Comparison of ENCODE assay signal across 9 cellular contexts in the genomic region with DNA sequence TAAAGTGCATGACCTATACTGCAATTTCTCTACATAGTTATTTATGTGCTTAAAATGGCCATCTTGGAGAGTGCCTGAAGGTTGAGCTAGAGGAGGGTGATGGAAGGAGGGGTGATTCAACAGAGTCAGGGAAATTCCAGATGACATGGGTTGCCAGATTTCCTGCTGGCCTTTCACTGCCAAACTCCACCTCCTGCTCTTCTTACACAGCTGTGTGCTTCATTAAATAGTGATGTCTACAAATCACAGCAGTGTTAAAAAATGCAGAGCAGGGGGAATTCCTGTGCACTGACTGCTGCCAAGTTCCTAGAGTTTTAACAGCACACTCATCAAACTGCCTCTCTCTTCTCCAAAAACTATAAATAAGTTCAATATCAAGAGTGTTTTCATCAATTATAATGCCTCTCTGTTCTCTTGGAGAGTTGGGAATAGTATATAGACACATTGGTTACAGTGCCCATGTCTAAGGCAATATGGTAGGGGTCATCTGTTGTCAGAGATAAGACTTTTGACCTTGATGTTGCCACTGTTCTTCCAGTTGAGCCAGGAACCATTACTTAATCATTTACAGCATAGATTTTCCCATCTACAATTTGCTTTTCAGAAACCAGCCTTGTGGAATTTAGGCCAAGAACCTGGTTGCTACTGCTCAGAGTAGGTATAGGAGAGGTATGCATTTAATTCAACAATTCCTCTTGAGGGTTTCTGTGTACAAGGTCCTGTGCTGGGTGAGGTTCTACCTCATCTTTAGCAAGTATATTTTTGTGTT.
A peak's percentile ranks its signal among the peaks of the same experiment; 100 is the strongest.
DNase-seq lines count a peak whose midpoint lies in the region; ATAC-seq, FAIRE-seq and TF ChIP-seq lines count a peak whose summit lies in the region.
"Had no signal": no experiment of that assay in that cellular context is flagged by ENCODE, and none has a peak within 500 bp of the region (broad histone marks: within the 10 kb centered on the region; RNA-seq: fewer than 3 reads in every experiment).

No MANE protein-coding gene starts in this region.

- FAIRE-seq in bronchial epithelial cell (lab: Jason Lieb, UNC), result no peak
- no peak for FAIRE-seq in frontal cortex (lab: Jason Lieb, UNC)

- DNase-seq in bronchial epithelial cell (ENCODE audit: low read depth) (peak; percentile 99), frontal cortex (ENCODE audit: low spot score in 2 of 2) (no peak), AML-193 (lab: John Stamatoyannopoulos, UW) (no peak), HuH-7 (ENCODE audit: low spot score) (no peak)
- DNase-seq: naive B cell had no signal

- no peaks in the 10 kb centered on the region for H3K27me3 ChIP-seq in bronchial epithelial cell (ENCODE audit: control insufficient read depth, insufficient read depth, low read length)

- no peaks in the 10 kb centered on the region for H3K9me3 Mint-ChIP-seq in nephron

- H3K36me3 Mint-ChIP-seq in nephron (ENCODE audit: low read depth), result no peaks in the 10 kb centered on the region
- H3K36me3 Mint-ChIP-seq: naive B cell had no signal

- peaks cover 46% of the 10 kb centered on the region for H3K4me1 Mint-ChIP-seq in nephron
- H3K4me1 Mint-ChIP-seq: naive B cell had no signal

- peaks cover 4% of the 10 kb centered on the region for H3K27me3 Mint-ChIP-seq in nephron (ENCODE audit: low read depth)

- peak overlapping the region; percentile 36 to 91 (median 46) for H3K27ac Mint-ChIP-seq in nephron

- H3K4me3 ChIP-seq in bronchial epithelial cell (ENCODE audit: low read depth, low read length), result no peak overlapping the region

- peak; percentile 70 for ATAC-seq in GM18870 (IDR thresholded peaks at IDR 0.05; ENCODE audit: unreplicated experiment)
- peak; percentile 66 for ATAC-seq in HG03457 (IDR thresholded peaks at IDR 0.05; ENCODE audit: unreplicated experiment)
- ATAC-seq in GM21528 (IDR thresholded peaks at IDR 0.05; ENCODE audit: low FRiP score, unreplicated experiment), result no peak

- no peak overlapping the region for H3K4me3 Mint-ChIP-seq in nephron
- H3K4me3 Mint-ChIP-seq: naive B cell had no signal

- no peaks in the 10 kb centered on the region for H3K36me3 ChIP-seq in bronchial epithelial cell (ENCODE audit: control insufficient read depth, insufficient read depth, low read length)

- no peak for TF ChIP-seq CTCF in bronchial epithelial cell (IDR thresholded peaks at IDR 0.05; ENCODE audit: insufficient read depth, low read length, severe bottlenecking)
- TF ChIP-seq CTCF in nephron (IDR thresholded peaks at IDR 0.05; ENCODE audit: unreplicated experiment in 3 of 3), result no peak
